ENCODE assay signal across 13 cellular contexts in the genomic region with DNA sequence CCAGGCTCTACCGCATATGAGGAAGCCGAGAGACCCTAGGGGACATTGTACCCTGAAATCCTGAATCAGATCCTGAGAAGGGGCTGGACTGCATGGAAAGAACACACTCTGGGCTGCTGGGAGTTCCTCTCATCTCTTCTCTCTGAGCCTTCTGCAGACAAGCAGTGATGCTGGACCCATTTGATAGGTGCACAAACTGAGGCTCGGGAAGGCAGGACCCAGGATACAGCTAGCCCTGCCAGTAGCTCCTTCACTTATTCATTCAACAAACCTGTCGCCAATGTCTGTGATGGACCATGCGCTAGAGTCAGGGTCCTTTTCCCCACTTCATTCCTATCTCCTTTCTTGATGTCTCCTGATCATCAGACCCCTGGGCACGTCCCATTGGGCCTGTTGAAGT. TPM values are rescaled to one million over a fixed set of nuclear protein-coding genes. Genes with fewer than 3 reads are reported as not detected.
A peak's percentile ranks its signal among the peaks of the same experiment; 100 is the strongest.
DNase-seq lines count a peak whose midpoint lies in the region; ATAC-seq, FAIRE-seq and TF ChIP-seq lines count a peak whose summit lies in the region.
"Had no signal": no experiment of that assay in that cellular context is flagged by ENCODE, and none has a peak within 500 bp of the region (broad histone marks: within the 10 kb centered on the region; RNA-seq: fewer than 3 reads in every experiment).

No MANE protein-coding gene starts in this region.

- H4K20me1 ChIP-seq in astrocyte (ENCODE audit: insufficient read depth, low read length): peaks cover 7% of the 10 kb centered on the region

- H3K4me1 Mint-ChIP-seq in CD4-positive, alpha-beta memory T cell: peaks cover 43 to 71% (median 61%) of the 10 kb centered on the region in 4 donors
- no peaks in the 10 kb centered on the region for H3K4me1 Mint-ChIP-seq in astrocyte (ENCODE audit: low read depth, unreplicated experiment)

- no peak overlapping the region for H3K9ac ChIP-seq in astrocyte (ENCODE audit: low read length)

- TF ChIP-seq CTCF in HEK293 (tag by site-specific recombination; IDR thresholded peaks at IDR 0.05) (no peak), astrocyte (IDR thresholded peaks at IDR 0.05; ENCODE audit: insufficient read depth, low read depth, low read length) (no peak)

- H3K79me2 ChIP-seq in astrocyte (ENCODE audit: insufficient read depth, low read length): no peaks in the 10 kb centered on the region

- H3K4me3 ChIP-seq in CD4-positive, alpha-beta memory T cell (ENCODE audit: low read length in 2 of 2): peak overlapping the region; percentile 72 to 88
- H3K4me3 ChIP-seq in HEK293 (ENCODE audit: low read depth, low read length): no peak overlapping the region
- no peak overlapping the region for H3K4me3 ChIP-seq in astrocyte (ENCODE audit: insufficient read depth, low read depth, low read length)
- peak overlapping the region; percentile 56 for H3K4me3 ChIP-seq in mononuclear cell (ENCODE audit: low read length)
- H3K4me3 ChIP-seq: ascending aorta had no signal

- no peaks in the 10 kb centered on the region for H3K9me3 Mint-ChIP-seq in CD4-positive, alpha-beta memory T cell
- H3K9me3 Mint-ChIP-seq in astrocyte (ENCODE audit: unreplicated experiment): no peaks in the 10 kb centered on the region

- H3K36me3 Mint-ChIP-seq in CD4-positive, alpha-beta memory T cell: peaks cover 8 to 9% of the 10 kb centered on the region in 2 donors
- H3K36me3 Mint-ChIP-seq in astrocyte (ENCODE audit: low read depth, unreplicated experiment): peaks cover 2% of the 10 kb centered on the region

- no peak for DNase-seq in CD4-positive, alpha-beta memory T cell
- DNase-seq in astrocyte (ENCODE audit: low read depth): no peak
- DNase-seq: foreskin fibroblast, NCI-H1092, PC-3 had no signal

- ATAC-seq in GM19023 (IDR thresholded peaks at IDR 0.05; ENCODE audit: unreplicated experiment) (no peak), GM19324 (IDR thresholded peaks at IDR 0.05; ENCODE audit: low FRiP score, unreplicated experiment) (no peak), GM19463 (IDR thresholded peaks at IDR 0.05; ENCODE audit: unreplicated experiment) (no peak), HG02840 (IDR thresholded peaks at IDR 0.05; ENCODE audit: low FRiP score, unreplicated experiment) (no peak)
- ATAC-seq: PC-3 had no signal

- no peak overlapping the region for H2AFZ ChIP-seq in astrocyte (ENCODE audit: low read depth, low read length)

- no peak overlapping the region for H3K27ac ChIP-seq in CD4-positive, alpha-beta memory T cell (ENCODE audit: low read depth, low read length)
- H3K27ac ChIP-seq in HEK293 (ENCODE audit: extremely low read depth, low read depth, low read length) (no peak overlapping the region), astrocyte (ENCODE audit: low read depth, low read length) (no peak overlapping the region)
- H3K27ac ChIP-seq: ascending aorta, neutrophil had no signal

- no peaks in the 10 kb centered on the region for H3K27me3 ChIP-seq in CD4-positive, alpha-beta memory T cell (ENCODE audit: insufficient read depth, low read length)
- H3K27me3 ChIP-seq in astrocyte (ENCODE audit: insufficient read depth, low read length): peaks cover 13% of the 10 kb centered on the region
- H3K27me3 ChIP-seq in mononuclear cell (ENCODE audit: insufficient read depth, low read length): peaks cover 3% of the 10 kb centered on the region
- H3K27me3 ChIP-seq: ascending aorta had no signal

- H3K27me3 Mint-ChIP-seq in CD4-positive, alpha-beta memory T cell: no peaks in the 10 kb centered on the region
- H3K27me3 Mint-ChIP-seq in astrocyte (ENCODE audit: low read depth, unreplicated experiment): peaks cover 22% of the 10 kb centered on the region

- POLR2A ChIA-PET in CD4-positive, alpha-beta memory T cell (lab: Charles Lee; ENCODE audit: partially characterized antibody): interaction anchor here (1.5 to 5.2 kb wide), 5 partner anchors 12 to 26 kb away, joined by 3 to 114 read pairs (median 23); no protein-coding TSS in a partner anchor
- POLR2A ChIA-PET in HEK293 (lab: Yijun Ruan, JAX): interaction anchor here (1.5 kb wide), 1 partner anchor 31 kb away, joined by 4 read pairs; no protein-coding TSS in a partner anchor

- no peaks in the 10 kb centered on the region for H3K9me3 ChIP-seq in CD4-positive, alpha-beta memory T cell (ENCODE audit: control insufficient read depth in 1 of 2, low read length in 2 of 2)
- H3K9me3 ChIP-seq in HEK293 (ENCODE audit: control insufficient read depth, insufficient read depth, low read depth, low read length): no peaks in the 10 kb centered on the region
- H3K9me3 ChIP-seq in astrocyte (ENCODE audit: insufficient read depth, low read depth, low read length): no peaks in the 10 kb centered on the region
- H3K9me3 ChIP-seq in mononuclear cell (ENCODE audit: low read depth, low read length): no peaks in the 10 kb centered on the region
- H3K9me3 ChIP-seq: ascending aorta, neutrophil had no signal

- peak overlapping the region in 6 of 7 donors; percentile 44 to 85 (median 75) for H3K27ac Mint-ChIP-seq in CD4-positive, alpha-beta memory T cell
- H3K27ac Mint-ChIP-seq in astrocyte (ENCODE audit: unreplicated experiment): peak overlapping the region; percentile 26

- CTCF ChIA-PET in CD4-positive, alpha-beta memory T cell (lab: Charles Lee; ENCODE audit: partially characterized antibody): interaction anchor here (1.2 to 4.7 kb wide), 4 partner anchors 9 to 23 kb away, joined by 3 to 30 read pairs (median 18); no protein-coding TSS in a partner anchor
- CTCF ChIA-PET in HEK293 (lab: Yijun Ruan, JAX): interaction anchor here (0.6 to 1.5 kb wide), 2 partner anchors 16 to 35 kb away, joined by 4 read pairs; no protein-coding TSS in a partner anchor

- intact Hi-C loops in CD4-positive, alpha-beta memory T cell (cut with micrococcal nuclease): no loop called here

- peak overlapping the region; percentile 85 to 95 (median 88) for H3K4me3 Mint-ChIP-seq in CD4-positive, alpha-beta memory T cell
- peak overlapping the region; percentile 77 for H3K4me3 Mint-ChIP-seq in astrocyte (ENCODE audit: unreplicated experiment)

- FAIRE-seq in astrocyte (lab: Jason Lieb, UNC): no peak

- no peaks in the 10 kb centered on the region for H3K36me3 ChIP-seq in CD4-positive, alpha-beta memory T cell (ENCODE audit: insufficient read depth, low read length)
- no peaks in the 10 kb centered on the region; a peak in 1 of 3 replicates for H3K36me3 ChIP-seq in HEK293 (ENCODE audit: control insufficient read depth in 2 of 2, insufficient read depth in 1 of 2, low read length in 2 of 2)
- H3K36me3 ChIP-seq in astrocyte (ENCODE audit: insufficient read depth, low read length): no peaks in the 10 kb centered on the region
- H3K36me3 ChIP-seq: ascending aorta, neutrophil had no signal

- H3K4me1 ChIP-seq in CD4-positive, alpha-beta memory T cell (ENCODE audit: insufficient read depth, low read length): peaks cover 69% of the 10 kb centered on the region
- H3K4me1 ChIP-seq in HEK293 (ENCODE audit: control insufficient read depth, insufficient read depth, low read length) (no peaks in the 10 kb centered on the region), astrocyte (ENCODE audit: insufficient read depth, low read length) (peaks cover 2% of the 10 kb centered on the region), mononuclear cell (ENCODE audit: insufficient read depth, low read length) (peaks cover 69% of the 10 kb centered on the region)

- no peak overlapping the region for H3K4me2 ChIP-seq in astrocyte (ENCODE audit: low read length)

TF ChIP-seq in HEK293, 187 proteins besides CTCF, POLR2A, EP300 and RAD21:
- TF ChIP-seq SCRT2 (tag by site-specific recombination; IDR thresholded peaks at IDR 0.05) (0 out of 2 replicates have a peak, but pooled peaks have one; percentile 18), ZNF133 (tag by site-specific recombination; IDR thresholded peaks at IDR 0.05) (no peak)

RNA-seq across cellular contexts. Expression of gene SBK1, which starts 1.9 kb away (rescaled TPM):
- 10 to 100 TPM; 14.2 to 14.6 TPM for total RNA-seq in CD4-positive, alpha-beta memory T cell
- 10 to 100 TPM in 1 of 2 donors, 1 to 10 TPM in 1; 1.2 to 13.1 TPM for polyA plus RNA-seq in CD4-positive, alpha-beta memory T cell
- total RNA-seq in astrocyte: 4.0 and 7.0 TPM in 2 replicates
- total RNA-seq in mononuclear cell: 3.7 TPM
- total RNA-seq: ascending aorta had no signal

Comparison
In these comparisons a context has a peak if more than half of its experiments do, and no peak if none do; other contexts are left out.
1. H3K4me3 ChIP-seq: peak in CD4-positive, alpha-beta memory T cell (2 of 2) and mononuclear cell (single experiment); none in HEK293 (single experiment) and astrocyte (single experiment).